In the genomic region with DNA sequence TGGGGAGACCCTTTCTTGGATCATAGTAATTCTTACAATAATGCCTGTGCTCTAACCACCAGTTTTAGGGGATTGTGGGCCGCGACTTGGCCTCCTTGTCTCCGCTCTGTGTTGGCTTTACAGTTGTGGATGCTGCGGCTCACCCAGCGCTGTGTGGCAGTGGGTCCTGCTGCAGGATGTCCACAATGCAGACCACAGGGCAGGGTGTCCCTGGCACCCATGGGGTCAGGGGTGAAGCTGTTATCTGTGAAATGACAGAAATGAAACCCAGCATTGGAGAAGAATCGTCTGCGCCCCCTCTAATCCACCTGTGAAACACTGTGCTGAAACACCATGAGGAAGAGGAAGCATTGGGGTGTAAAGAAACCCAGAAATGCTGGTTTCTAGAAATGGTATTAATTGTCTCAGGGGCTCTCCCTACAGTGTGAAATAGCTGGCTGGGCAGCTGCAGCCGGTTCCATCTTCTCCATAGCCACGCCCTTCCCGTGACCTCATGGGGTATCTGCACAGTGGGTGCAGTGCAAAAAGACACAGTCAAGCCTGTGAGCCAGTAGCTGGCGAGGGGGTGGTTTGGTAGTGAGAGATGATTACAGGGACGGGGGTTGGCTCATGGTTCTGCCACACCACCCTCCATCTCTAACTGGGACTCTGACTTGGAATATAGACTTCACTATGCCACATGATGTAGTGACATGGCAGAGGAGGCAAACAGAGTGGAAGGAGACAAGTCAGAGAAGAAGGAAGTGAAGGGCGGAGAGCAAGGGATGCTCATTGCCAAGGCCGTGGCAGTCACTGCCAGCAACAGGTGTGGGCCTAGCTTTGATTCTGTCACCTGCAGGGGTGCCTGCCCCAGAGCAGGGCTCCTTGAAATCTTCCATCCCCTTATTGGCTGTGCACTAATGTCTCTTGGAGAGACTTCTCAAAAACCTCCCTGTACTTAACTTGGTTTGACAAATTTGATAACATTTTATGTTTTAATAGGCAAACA, we compare ENCODE assay signal across 8 cellular contexts. TPM values are rescaled to one million over a fixed set of nuclear protein-coding genes. Genes with fewer than 3 reads are reported as not detected.
DNase-seq lines count a peak whose midpoint lies in the region; ATAC-seq and TF ChIP-seq lines count a peak whose summit lies in the region.

No MANE protein-coding gene starts in this region.

- H3K4me3 ChIP-seq in OCI-LY7 (ENCODE audit: low read depth, low read length, poor library complexity, severe bottlenecking) = peak overlapping the region; percentile 31

- intact Hi-C loops in OCI-LY7 (cut with micrococcal nuclease; ENCODE audit: unreplicated experiment) = loop anchor here (1.0 kb wide), 2 partner anchors 25 to 93 kb away; no protein-coding TSS in a partner anchor

- no TSS peak for BruUV-seq in OCI-LY7 (replicated peaks; lab: Mats Ljungman, UMichigan)

- H4K20me1 ChIP-seq in OCI-LY7 (ENCODE audit: insufficient read depth, low read length) = no peaks in the 10 kb centered on the region

- peak; percentile 69 for DNase-seq in OCI-LY7 (ENCODE audit: low spot score)
- DNase-seq in activated naive CD8-positive, alpha-beta T cell treated with anti-CD3 and anti-CD28 coated beads, Interleukin-2, amount 50 U/mL, for 16 hours (ENCODE audit: low read depth, low spot score) = peak; percentile 42
- DNase-seq in stimulated activated CD8-positive, alpha-beta memory T cell treated with anti-CD3 and anti-CD28 coated beads, Interleukin-15, amount 100 ng/mL, for 48 hours (ENCODE audit: low read depth in 2 of 2) = peak; percentile 70 to 74
- no peak for DNase-seq in NCI-H1105 treated with DMSO at 0.1 percent for 48 hours (lab: John Stamatoyannopoulos, UW)
- no peak for DNase-seq in 8988T
- no peak for DNase-seq in hippocampal formation (lab: John Stamatoyannopoulos, UW)

- POLR2A ChIA-PET in OCI-LY7 (lab: Charles Lee) = interaction anchor here (0.6 to 0.9 kb wide), 3 partner anchors 12 to 26 kb away, joined by 3 to 4 read pairs (median 3); no protein-coding TSS in a partner anchor

- H3K9me2 ChIP-seq in OCI-LY7 (ENCODE audit: insufficient read depth, low read length) = no peaks in the 10 kb centered on the region

- H3K9me3 ChIP-seq in OCI-LY7 (ENCODE audit: low read length) = no peaks in the 10 kb centered on the region

- ATAC-seq in GM18517 (IDR thresholded peaks at IDR 0.05; ENCODE audit: unreplicated experiment) = peak; percentile 72
- peak; percentile 55 for ATAC-seq in HG02588 (IDR thresholded peaks at IDR 0.05; ENCODE audit: unreplicated experiment)

- no peaks in the 10 kb centered on the region; the same call in 1 of the 2 replicates for H3K36me3 ChIP-seq in OCI-LY7 (ENCODE audit: insufficient read depth, low read length)

- CTCF ChIA-PET in OCI-LY7 (lab: Charles Lee; ENCODE audit: unreplicated experiment) = interaction anchor here (1.0 kb wide), 1 partner anchor 11 kb away, joined by 5 read pairs; no protein-coding TSS in a partner anchor

- no peak for TF ChIP-seq CTCF in OCI-LY7 (conservative IDR thresholded peaks at IDR 0.05; ENCODE audit: low read length)

- peak overlapping the region; percentile 33; the same call in 1 of the 2 replicates for H2AFZ ChIP-seq in OCI-LY7 (ENCODE audit: low read length)

- H3K27ac ChIP-seq in OCI-LY7 (ENCODE audit: low read depth, low read length, poor library complexity, severe bottlenecking) = peak overlapping the region; percentile 53

- H3K4me2 ChIP-seq in OCI-LY7 (ENCODE audit: low read length) = peak overlapping the region; percentile 69

- H3K4me1 ChIP-seq in OCI-LY7 (ENCODE audit: insufficient read depth, low read length, poor library complexity, severe bottlenecking) = peaks cover 49% of the 10 kb centered on the region

- peaks cover 5% of the 10 kb centered on the region; the same call in 1 of the 2 replicates for H3K79me2 ChIP-seq in OCI-LY7 (ENCODE audit: insufficient read depth, low read depth, low read length)

RNA-seq across cellular contexts. Expression of a gene that starts 16.2 kb away (rescaled TPM):
- total RNA-seq in OCI-LY7 (2014; rRNA removed; shearing (Covaris generic)) = 14.3 and 28.5 TPM in 2 replicates
- 27.5 and 28.6 TPM in 2 replicates for total RNA-seq in OCI-LY7 (2022)

Comparison
In these comparisons a context has a peak if more than half of its experiments do, and no peak if none do; other contexts are left out.
1. DNase-seq: peak in OCI-LY7 (single experiment), activated naive CD8-positive, alpha-beta T cell treated with anti-CD3 and anti-CD28 coated beads, Interleukin-2, amount 50 U/mL, for 16 hours (single experiment) and stimulated activated CD8-positive, alpha-beta memory T cell treated with anti-CD3 and anti-CD28 coated beads, Interleukin-15, amount 100 ng/mL, for 48 hours (2 of 2); none in NCI-H1105 treated with DMSO at 0.1 percent for 48 hours (single experiment), 8988T (single experiment) and hippocampal formation (0 of 2).